11 cellular contexts compared by ENCODE assay signal in the genomic region with DNA sequence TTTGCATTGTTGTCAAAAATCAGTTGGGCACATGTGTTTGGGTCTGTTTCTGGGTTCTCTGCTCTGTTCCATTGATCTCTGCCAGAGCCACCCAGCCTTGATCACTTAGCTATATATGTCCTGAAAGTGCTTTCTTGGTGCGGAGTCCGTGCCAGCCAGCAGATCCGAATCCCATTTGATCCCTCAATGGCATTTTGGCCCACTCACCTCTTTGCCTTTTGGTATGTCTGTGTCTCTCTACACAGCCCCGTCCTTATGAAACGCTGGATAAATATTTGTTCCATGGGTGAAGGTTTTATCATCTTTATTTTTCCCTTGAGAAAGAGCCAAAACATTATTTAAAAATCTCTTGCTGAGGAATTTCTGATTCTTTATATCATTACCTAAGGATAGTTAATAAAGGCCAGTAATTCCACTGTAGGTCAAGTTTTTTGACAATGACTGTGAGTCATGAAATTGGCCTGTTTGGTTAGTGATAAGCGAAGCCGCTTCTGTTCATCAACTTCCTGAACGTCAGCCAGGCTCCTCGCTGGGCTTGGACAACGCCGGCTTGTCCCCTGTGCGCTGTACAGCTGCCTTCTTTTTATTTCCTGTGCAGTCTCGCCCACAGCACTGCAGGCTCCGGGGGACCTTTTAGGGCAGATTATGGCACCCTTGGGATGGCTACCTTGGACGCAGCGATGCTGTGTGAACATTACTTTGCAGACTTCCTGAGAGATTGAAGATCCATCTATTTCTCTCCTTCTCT. TPM values are rescaled to one million over a fixed set of nuclear protein-coding genes. Genes with fewer than 3 reads are reported as not detected.
DNase-seq lines count a peak whose midpoint lies in the region; ATAC-seq and TF ChIP-seq lines count a peak whose summit lies in the region.
"Had no signal": no experiment of that assay in that cellular context is flagged by ENCODE, and none has a peak within 500 bp of the region (broad histone marks: within the 10 kb centered on the region; RNA-seq: fewer than 3 reads in every experiment).

No MANE protein-coding gene starts in this region.

- peaks cover 83% of the 10 kb centered on the region for H3K36me3 Mint-ChIP-seq in Calu3 (ENCODE audit: insufficient read depth, unreplicated experiment)
- H3K36me3 Mint-ChIP-seq: activated naive CD8-positive, alpha-beta T cell treated with anti-CD3 and anti-CD28 coated beads, Interleukin-2, amount 10 ng/mL, durations not matched to agents 7 days and 5 days; immature natural killer cell had no signal

- DNase-seq in Calu3: peak; percentile 80
- DNase-seq in fibroblast of the aortic adventitia (ENCODE audit: low read depth): peak; percentile 93
- peak; percentile 67 for DNase-seq in pons (ENCODE audit: low spot score)
- DNase-seq in activated CD8-positive, alpha-beta memory T cell treated with anti-CD3 and anti-CD28 coated beads, Interleukin-2, amount 50 U/mL, for 48 hours: no peak
- no peak for DNase-seq in CD1c-positive myeloid dendritic cell (ENCODE audit: extremely low spot score)
- DNase-seq: activated naive CD8-positive, alpha-beta T cell treated with anti-CD3 and anti-CD28 coated beads, Interleukin-2, amount 10 ng/mL, durations not matched to agents 7 days and 5 days; SHP77 had no signal

- TF ChIP-seq CTCF in Calu3 (IDR thresholded peaks at IDR 0.05; ENCODE audit: unreplicated experiment) (no peak), fibroblast of the aortic adventitia (IDR thresholded peaks at IDR 0.05; ENCODE audit: insufficient read depth, low read length) (no peak)

- H3K4me3 Mint-ChIP-seq in Calu3 (ENCODE audit: low read depth, unreplicated experiment): peak overlapping the region; percentile 65
- H3K4me3 Mint-ChIP-seq: activated naive CD8-positive, alpha-beta T cell treated with anti-CD3 and anti-CD28 coated beads, Interleukin-2, amount 10 ng/mL, durations not matched to agents 7 days and 5 days; immature natural killer cell had no signal

- CTCF ChIA-PET in Calu3 (lab: Charles Lee): interaction anchor here (1.2 kb wide), 1 partner anchor 22 kb away, joined by 6 read pairs; no protein-coding TSS in a partner anchor

- H3K4me1 Mint-ChIP-seq in Calu3 (ENCODE audit: low read depth, unreplicated experiment): peaks cover 77% of the 10 kb centered on the region

- peak overlapping the region; percentile 98 for H3K27ac Mint-ChIP-seq in Calu3 (ENCODE audit: unreplicated experiment)
- H3K27ac Mint-ChIP-seq: activated naive CD8-positive, alpha-beta T cell treated with anti-CD3 and anti-CD28 coated beads, Interleukin-2, amount 10 ng/mL, durations not matched to agents 7 days and 5 days; immature natural killer cell had no signal

- peak overlapping the region; percentile 13 for H3K4me3 ChIP-seq in fibroblast of the aortic adventitia (ENCODE audit: low read depth, low read length)

- ATAC-seq in GM21526 (IDR thresholded peaks at IDR 0.05; ENCODE audit: low FRiP score, unreplicated experiment) (no peak), GM21717 (IDR thresholded peaks at IDR 0.05; ENCODE audit: unreplicated experiment) (no peak)

- no peaks in the 10 kb centered on the region for H3K9me3 Mint-ChIP-seq in Calu3 (ENCODE audit: low read depth, unreplicated experiment)
- H3K9me3 Mint-ChIP-seq: immature natural killer cell had no signal

- intact Hi-C loops in Calu3 (cut with micrococcal nuclease; ENCODE audit: unreplicated experiment): loop anchor here (1.0 to 2.0 kb wide), 2 partner anchors 23 to 71 kb away; no protein-coding TSS in a partner anchor

- no TSS peak for BruUV-seq in Calu3 (replicated peaks; lab: Mats Ljungman, UMichigan)

- H3K27me3 Mint-ChIP-seq in Calu3 (ENCODE audit: unreplicated experiment): no peaks in the 10 kb centered on the region

TF ChIP-seq in PFSK-1, 5 proteins besides CTCF, POLR2A, EP300 and RAD21:
- TF ChIP-seq POLR2AphosphoS5 (IDR thresholded peaks at IDR 0.05; ENCODE audit: low read depth, low read length): no peak
- peak; percentile 59; the same call in 1 of the 2 replicates for TF ChIP-seq SIN3A (IDR thresholded peaks at IDR 0.05; ENCODE audit: borderline replicate concordance, insufficient read depth, low read length)
- TF ChIP-seq TAF1 (IDR thresholded peaks at IDR 0.05; ENCODE audit: borderline replicate concordance, insufficient read depth, low read length): no peak
- no peak for TF ChIP-seq FOXP2 (optimal IDR thresholded peaks at IDR 0.05; ENCODE audit: borderline replicate concordance, extremely low read depth, extremely low read length, insufficient read depth)
- TF ChIP-seq, protein P1, sequence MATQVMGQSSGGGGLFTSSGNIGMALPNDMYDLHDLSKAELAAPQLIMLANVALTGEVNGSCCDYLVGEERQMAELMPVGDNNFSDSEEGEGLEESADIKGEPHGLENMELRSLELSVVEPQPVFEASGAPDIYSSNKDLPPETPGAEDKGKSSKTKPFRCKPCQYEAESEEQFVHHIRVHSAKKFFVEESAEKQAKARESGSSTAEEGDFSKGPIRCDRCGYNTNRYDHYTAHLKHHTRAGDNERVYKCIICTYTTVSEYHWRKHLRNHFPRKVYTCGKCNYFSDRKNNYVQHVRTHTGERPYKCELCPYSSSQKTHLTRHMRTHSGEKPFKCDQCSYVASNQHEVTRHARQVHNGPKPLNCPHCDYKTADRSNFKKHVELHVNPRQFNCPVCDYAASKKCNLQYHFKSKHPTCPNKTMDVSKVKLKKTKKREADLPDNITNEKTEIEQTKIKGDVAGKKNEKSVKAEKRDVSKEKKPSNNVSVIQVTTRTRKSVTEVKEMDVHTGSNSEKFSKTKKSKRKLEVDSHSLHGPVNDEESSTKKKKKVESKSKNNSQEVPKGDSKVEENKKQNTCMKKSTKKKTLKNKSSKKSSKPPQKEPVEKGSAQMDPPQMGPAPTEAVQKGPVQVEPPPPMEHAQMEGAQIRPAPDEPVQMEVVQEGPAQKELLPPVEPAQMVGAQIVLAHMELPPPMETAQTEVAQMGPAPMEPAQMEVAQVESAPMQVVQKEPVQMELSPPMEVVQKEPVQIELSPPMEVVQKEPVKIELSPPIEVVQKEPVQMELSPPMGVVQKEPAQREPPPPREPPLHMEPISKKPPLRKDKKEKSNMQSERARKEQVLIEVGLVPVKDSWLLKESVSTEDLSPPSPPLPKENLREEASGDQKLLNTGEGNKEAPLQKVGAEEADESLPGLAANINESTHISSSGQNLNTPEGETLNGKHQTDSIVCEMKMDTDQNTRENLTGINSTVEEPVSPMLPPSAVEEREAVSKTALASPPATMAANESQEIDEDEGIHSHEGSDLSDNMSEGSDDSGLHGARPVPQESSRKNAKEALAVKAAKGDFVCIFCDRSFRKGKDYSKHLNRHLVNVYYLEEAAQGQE (IDR thresholded peaks at IDR 0.05; ENCODE audit: insufficient read depth in 1 of 2, low read depth in 2 of 2, low read length in 2 of 2): 0 out of 4 replicates have a peak, but pooled peaks of 1 of the 2 experiments have one; percentile 18

RNA-seq across cellular contexts. Expression of a gene that starts 24.9 kb away (rescaled TPM):
- total RNA-seq in Calu3 (2022): 297 and 314 TPM in 2 replicates
- polyA plus RNA-seq in PFSK-1 (2012; ENCODE audit: insufficient read length, low read depth): 8.2 TPM
- 54.9 and 60.6 TPM in 2 replicates for total RNA-seq in fibroblast of the aortic adventitia (ENCODE audit: low replicate concordance)
- polyA plus RNA-seq: immature natural killer cell had no signal

Comparison
In these comparisons a context has a peak if more than half of its experiments do, and no peak if none do; other contexts are left out.
1. DNase-seq: peak in Calu3 (single experiment), fibroblast of the aortic adventitia (single experiment) and pons (single experiment); none in activated CD8-positive, alpha-beta memory T cell treated with anti-CD3 and anti-CD28 coated beads, Interleukin-2, amount 50 U/mL, for 48 hours (single experiment) and CD1c-positive myeloid dendritic cell (single experiment).